13 cellular contexts compared by ENCODE assay signal in genomic region chr20:49987015-49987867, GRCh38. TPM values are rescaled to one million over a fixed set of nuclear protein-coding genes. Genes with fewer than 3 reads are reported as not detected.
DNase-seq lines count a peak whose midpoint lies in the region; ATAC-seq and TF ChIP-seq lines count a peak whose summit lies in the region.
"Had no signal": no experiment of that assay in that cellular context is flagged by ENCODE, and none has a peak within 500 bp of the region (broad histone marks: within the 10 kb centered on the region; RNA-seq: fewer than 3 reads in every experiment).

No MANE protein-coding gene starts in this region.

- H3K4me3 Mint-ChIP-seq in HFFc6 = no peak overlapping the region; the same call in none of the 2 replicates
- H3K4me3 Mint-ChIP-seq in stimulated activated naive CD8-positive, alpha-beta T cell treated with anti-CD3 and anti-CD28 coated beads, Interleukin-15, amount 100 ng/mL, for 72 hours = no peak overlapping the region
- H3K4me3 Mint-ChIP-seq: central memory CD8-positive, alpha-beta T cell had no signal

- intact Hi-C loops in gastrocnemius medialis (cut with DNase I; ENCODE audit: low total_unique reads) = no loop called here

- TF ChIP-seq CTCF in HFFc6 (IDR thresholded peaks at IDR 0.05) = no peak
- TF ChIP-seq CTCF in WERI-Rb-1 (IDR thresholded peaks at IDR 0.05; ENCODE audit: low read depth, low read length) = no peak
- TF ChIP-seq CTCF in fibroblast of the aortic adventitia (IDR thresholded peaks at IDR 0.05; ENCODE audit: insufficient read depth, low read length) = no peak
- no peak for TF ChIP-seq CTCF in gastrocnemius medialis (IDR thresholded peaks at IDR 0.05 in 4 of 5, conservative IDR thresholded peaks at IDR 0.05 in 1 of 5)

- H3K4me1 Mint-ChIP-seq in HFFc6 (ENCODE audit: low read depth) = peaks cover 77% of the 10 kb centered on the region
- H3K4me1 Mint-ChIP-seq in stimulated activated naive CD8-positive, alpha-beta T cell treated with anti-CD3 and anti-CD28 coated beads, Interleukin-15, amount 100 ng/mL, for 72 hours = peaks cover 36% of the 10 kb centered on the region

- no peaks in the 10 kb centered on the region for H3K9me3 Mint-ChIP-seq in HFFc6
- no peaks in the 10 kb centered on the region for H3K9me3 Mint-ChIP-seq in stimulated activated naive CD8-positive, alpha-beta T cell treated with anti-CD3 and anti-CD28 coated beads, Interleukin-15, amount 100 ng/mL, for 72 hours
- H3K9me3 Mint-ChIP-seq: central memory CD8-positive, alpha-beta T cell had no signal

- H3K4me3 ChIP-seq in WERI-Rb-1 (ENCODE audit: low read depth, low read length) (peak overlapping the region; percentile 91; the same call in 1 of the 2 replicates), fibroblast of the aortic adventitia (ENCODE audit: low read depth, low read length) (peak overlapping the region; percentile 33), subcutaneous abdominal adipose tissue (ENCODE audit: low read depth in 1 of 5, low read length in 5 of 5) (peak overlapping the region in 1 of 5 donors; percentile 10), gastrocnemius medialis (no peak overlapping the region)
- H3K4me3 ChIP-seq: lung had no signal

- H3K27me3 ChIP-seq in WERI-Rb-1 (ENCODE audit: insufficient read depth, low read depth, severe bottlenecking) (no peaks in the 10 kb centered on the region), subcutaneous abdominal adipose tissue (ENCODE audit: control insufficient read depth in 5 of 5, insufficient read depth in 4 of 5, low read length in 5 of 5) (peaks cover 0 to 23% (median 0%) of the 10 kb centered on the region in 5 donors), gastrocnemius medialis (no peaks in the 10 kb centered on the region)

- in situ Hi-C loops in gastrocnemius medialis (cut with MboI; ENCODE audit: low sequenced_read_pairs in 4 of 4) = loop anchor here in 1 of 4 donors (10.0 kb wide), 1 partner anchor 178 kb away; no protein-coding TSS in a partner anchor

- no peak for TF ChIP-seq POLR2A in gastrocnemius medialis (IDR thresholded peaks at IDR 0.05)

- H3K27ac Mint-ChIP-seq in HFFc6 = peak overlapping the region; percentile 86
- H3K27ac Mint-ChIP-seq in stimulated activated naive CD8-positive, alpha-beta T cell treated with anti-CD3 and anti-CD28 coated beads, Interleukin-15, amount 100 ng/mL, for 72 hours = no peak overlapping the region

- H3K9ac ChIP-seq in subcutaneous abdominal adipose tissue (ENCODE audit: low read length in 5 of 5) = peak overlapping the region in 2 of 5 donors; percentile 20 to 43

- peak overlapping the region; percentile 68 for H3K27ac ChIP-seq in WERI-Rb-1
- H3K27ac ChIP-seq in subcutaneous abdominal adipose tissue (ENCODE audit: low read depth, low read length) = peak overlapping the region; percentile 79
- no peak overlapping the region for H3K27ac ChIP-seq in gastrocnemius medialis
- H3K27ac ChIP-seq: HL-60 had no signal

- ATAC-seq in gastrocnemius medialis (no peak), GM19351 (IDR thresholded peaks at IDR 0.05; ENCODE audit: unreplicated experiment) (no peak)
- no peak for ATAC-seq in stimulated activated naive CD8-positive, alpha-beta T cell treated with anti-CD3 and anti-CD28 coated beads, Interleukin-15, amount 100 ng/mL, for 72 hours

- H3K27me3 Mint-ChIP-seq in HFFc6 (ENCODE audit: insufficient read depth) = peaks cover 10% of the 10 kb centered on the region
- H3K27me3 Mint-ChIP-seq in stimulated activated naive CD8-positive, alpha-beta T cell treated with anti-CD3 and anti-CD28 coated beads, Interleukin-15, amount 100 ng/mL, for 72 hours = peaks cover 8% of the 10 kb centered on the region

- no peaks in the 10 kb centered on the region for H3K9me3 ChIP-seq in WERI-Rb-1 (ENCODE audit: severe bottlenecking)
- no peaks in the 10 kb centered on the region for H3K9me3 ChIP-seq in subcutaneous abdominal adipose tissue (ENCODE audit: control insufficient read depth in 5 of 5, low read length in 5 of 5)
- no peaks in the 10 kb centered on the region for H3K9me3 ChIP-seq in gastrocnemius medialis

- H3K36me3 Mint-ChIP-seq in HFFc6 (ENCODE audit: low read depth) = peaks cover 18% of the 10 kb centered on the region

- H3K36me3 ChIP-seq in WERI-Rb-1 (peaks cover 56% of the 10 kb centered on the region), subcutaneous abdominal adipose tissue (ENCODE audit: control insufficient read depth in 5 of 5, insufficient read depth in 5 of 5, low read length in 5 of 5) (peaks cover 0 to 16% (median 0%) of the 10 kb centered on the region in 5 donors), gastrocnemius medialis (no peaks in the 10 kb centered on the region)

- DNase-seq in HFFc6 = no peak
- peak; percentile 93 for DNase-seq in WERI-Rb-1
- no peak for DNase-seq in fibroblast of the aortic adventitia (ENCODE audit: low read depth)
- DNase-seq in gastrocnemius medialis = no peak
- no peak for DNase-seq in stimulated activated naive CD8-positive, alpha-beta T cell treated with anti-CD3 and anti-CD28 coated beads, Interleukin-15, amount 100 ng/mL, for 72 hours
- DNase-seq in DMS53 treated with DMSO at 0.1 percent for 48 hours (lab: John Stamatoyannopoulos, UW; ENCODE audit: unreplicated experiment) = no peak
- DNase-seq: DND-41; stimulated activated CD4-positive, alpha-beta T cell treated with anti-CD3 and anti-CD28 coated beads, Interleukin-2, amount 100 ng/mL, for 48 hours had no signal

- H3K4me1 ChIP-seq in subcutaneous abdominal adipose tissue (ENCODE audit: control insufficient read depth in 5 of 5, insufficient read depth in 5 of 5, low read length in 5 of 5) (peaks cover 11 to 86% (median 57%) of the 10 kb centered on the region in 5 donors), gastrocnemius medialis (peaks cover 22 to 36% of the 10 kb centered on the region in 2 donors)

RNA-seq across cellular contexts. Expression of gene SNAI1, which starts 4.5 kb away (rescaled TPM):
- 1 to 10 TPM; 4.7 to 6.8 (median 5.2) TPM for total RNA-seq in HFFc6 (2021; fragmentation: NEBNext Ultra II Directional; extraction: Animal tissue kit (Norgen Biotek cat#: 25700))
- total RNA-seq in fibroblast of the aortic adventitia (ENCODE audit: low replicate concordance) (1.1 and 2.7 TPM in 2 replicates), gastrocnemius medialis (1 to 10 TPM in 3 of 4 donors, under 1 TPM in 1; 0.61 to 3.5 (median 1.3) TPM)

RNA-seq across cellular contexts. Expression of gene RNF114, which starts 51.0 kb away (rescaled TPM):
- 10 to 100 TPM; 51.6 to 61.0 (median 56.1) TPM for total RNA-seq in HFFc6 (2021; fragmentation: NEBNext Ultra II Directional; extraction: Animal tissue kit (Norgen Biotek cat#: 25700))
- total RNA-seq in fibroblast of the aortic adventitia (ENCODE audit: low replicate concordance) = 56.4 and 114 TPM in 2 replicates
- total RNA-seq in gastrocnemius medialis = 100 to 1,000 TPM; 133 to 216 (median 172) TPM

Comparison
In these comparisons a context has a peak if more than half of its experiments do, and no peak if none do; other contexts are left out.
1. H3K27ac ChIP-seq: peak in WERI-Rb-1 (single experiment) and subcutaneous abdominal adipose tissue (single experiment); none in gastrocnemius medialis (0 of 4).
2. H3K4me3 ChIP-seq: peak in WERI-Rb-1 (single experiment) and fibroblast of the aortic adventitia (single experiment); none in gastrocnemius medialis (0 of 4).